Comparison of ENCODE assay signal across 12 cellular contexts in genomic region chr4:138308421-138308820, GRCh38.
DNase-seq lines count a peak whose midpoint lies in the region; ATAC-seq and TF ChIP-seq lines count a peak whose summit lies in the region.
"Had no signal": no experiment of that assay in that cellular context is flagged by ENCODE, and none has a peak within 500 bp of the region (broad histone marks: within the 10 kb centered on the region; RNA-seq: fewer than 3 reads in every experiment).

No MANE protein-coding gene starts in this region.

- H3K27me3 Mint-ChIP-seq in neural crest cell (ENCODE audit: low read depth), result no peaks in the 10 kb centered on the region

- peak overlapping the region; percentile 13 for H3K4me2 ChIP-seq in GM23248 (ENCODE audit: unreplicated experiment)

- H3K9me2 ChIP-seq in GM23248 (ENCODE audit: insufficient read depth), result no peaks in the 10 kb centered on the region

- ATAC-seq in HG02840 (IDR thresholded peaks at IDR 0.05; ENCODE audit: low FRiP score, unreplicated experiment), result no peak
- ATAC-seq: body of pancreas had no signal

- H3K36me3 Mint-ChIP-seq in neural crest cell (ENCODE audit: low read depth), result no peaks in the 10 kb centered on the region

- H2AFZ ChIP-seq in GM23248, result peak overlapping the region; percentile 36; the same call in 1 of the 2 replicates

- peaks cover 2% of the 10 kb centered on the region for H3K9me3 Mint-ChIP-seq in neural crest cell
- H3K9me3 Mint-ChIP-seq: activated T-helper 2 cell treated with anti-CD3 and anti-CD28 coated beads, Interferon-gamma antibody, Interleukin-2, Interleukin-4, amounts not matched to agents 10 μg/mL and 5 μg/mL and 100 μg/mL, durations not matched to agents 14 hours and 24 hours and 36 hours had no signal

- H3K4me3 Mint-ChIP-seq in neural crest cell, result no peak overlapping the region

- no peaks in the 10 kb centered on the region for H3K36me3 ChIP-seq in GM23248 (ENCODE audit: low read depth)

- DNase-seq in GM23248, result peak; percentile 81
- DNase-seq in RWPE1 (ENCODE audit: low spot score), result peak; percentile 80
- DNase-seq in dermis blood vessel endothelial cell, result peak; percentile 15
- no peak for DNase-seq in neural crest cell (ENCODE audit: low read depth, low spot score)
- DNase-seq in GM19238 (ENCODE audit: insufficient read length, low spot score), result no peak
- no peak for DNase-seq in DMS 273 treated with DMSO at 0.1 percent for 48 hours (lab: John Stamatoyannopoulos, UW)
- no peak for DNase-seq in stimulated activated CD4-positive, alpha-beta T cell treated with anti-CD3 and anti-CD28 coated beads, Interleukin-1b, Interleukin-23, amount 100 ng/mL, for 48 hours
- DNase-seq: body of pancreas, NCI-H187 treated with DMSO at 0.1 percent for 48 hours had no signal

- no peak overlapping the region for H3K9ac ChIP-seq in GM23248

- peaks cover 18% of the 10 kb centered on the region for H3F3A ChIP-seq in GM23248 (ENCODE audit: insufficient read depth)

- in situ Hi-C loops in GM23248 (cut with MboI), result no loop called here

- TF ChIP-seq CTCF in RWPE1 (conservative IDR thresholded peaks at IDR 0.05; ENCODE audit: low read depth) (no peak), neural crest cell (conservative IDR thresholded peaks at IDR 0.05) (no peak)

- H3K4me1 ChIP-seq in GM23248 (ENCODE audit: insufficient read depth), result peaks cover 31% of the 10 kb centered on the region

- no peaks in the 10 kb centered on the region for H3K27me3 ChIP-seq in GM23248 (replicated peaks; ENCODE audit: insufficient read depth)
- H3K27me3 ChIP-seq: body of pancreas had no signal

- H3K4me3 ChIP-seq in GM23248, result no peak overlapping the region
- H3K4me3 ChIP-seq: body of pancreas had no signal

- H3K9me3 ChIP-seq in GM23248 (ENCODE audit: low read depth), result no peaks in the 10 kb centered on the region
- H3K9me3 ChIP-seq: body of pancreas had no signal

- H3K79me2 ChIP-seq in GM23248 (ENCODE audit: insufficient read depth), result no peaks in the 10 kb centered on the region

- H3K27ac ChIP-seq in GM23248 (peak overlapping the region; percentile 29; the same call in 1 of the 2 replicates), RWPE1 (peak overlapping the region; percentile 61)
- H3K27ac ChIP-seq: body of pancreas, C4-2B had no signal

- H4K20me1 ChIP-seq in GM23248 (ENCODE audit: insufficient read depth), result no peaks in the 10 kb centered on the region

- POLR2A ChIA-PET in RWPE1 (lab: Yijun Ruan, JAX; ENCODE audit: low non-redundant PET), result no interaction called here

- H3K4me1 Mint-ChIP-seq in neural crest cell, result peaks cover 16% of the 10 kb centered on the region

- WGBS in GM23248 (ENCODE audit: low coverage in 1 of 2, low lambda C conversion rate in 2 of 2, missing lambda C conversion rate in 2 of 2), 2 experiments, result 71 to 74% methylated on average over 5 of the region's 5 CpGs

- peak overlapping the region; percentile 54 for H3K27ac Mint-ChIP-seq in neural crest cell (ENCODE audit: unreplicated experiment)
- H3K27ac Mint-ChIP-seq: activated T-helper 2 cell treated with anti-CD3 and anti-CD28 coated beads, Interferon-gamma antibody, Interleukin-2, Interleukin-4, amounts not matched to agents 10 μg/mL and 5 μg/mL and 100 μg/mL, durations not matched to agents 14 hours and 24 hours and 36 hours had no signal

- CTCF ChIA-PET in RWPE1 (lab: Yijun Ruan, JAX), result interaction anchor here (0.6 kb wide), 1 partner anchor 600 kb away, joined by 3 read pairs; no protein-coding TSS in a partner anchor

Comparison
In these comparisons a context has a peak if more than half of its experiments do, and no peak if none do; other contexts are left out.
1. DNase-seq: peak in GM23248 (single experiment), RWPE1 (single experiment) and dermis blood vessel endothelial cell (single experiment); none in neural crest cell (single experiment), GM19238 (single experiment), DMS 273 treated with DMSO at 0.1 percent for 48 hours (single experiment) and stimulated activated CD4-positive, alpha-beta T cell treated with anti-CD3 and anti-CD28 coated beads, Interleukin-1b, Interleukin-23, amount 100 ng/mL, for 48 hours (single experiment).